Comparison of ENCODE assay signal across 1 cellular context in the genomic region with DNA sequence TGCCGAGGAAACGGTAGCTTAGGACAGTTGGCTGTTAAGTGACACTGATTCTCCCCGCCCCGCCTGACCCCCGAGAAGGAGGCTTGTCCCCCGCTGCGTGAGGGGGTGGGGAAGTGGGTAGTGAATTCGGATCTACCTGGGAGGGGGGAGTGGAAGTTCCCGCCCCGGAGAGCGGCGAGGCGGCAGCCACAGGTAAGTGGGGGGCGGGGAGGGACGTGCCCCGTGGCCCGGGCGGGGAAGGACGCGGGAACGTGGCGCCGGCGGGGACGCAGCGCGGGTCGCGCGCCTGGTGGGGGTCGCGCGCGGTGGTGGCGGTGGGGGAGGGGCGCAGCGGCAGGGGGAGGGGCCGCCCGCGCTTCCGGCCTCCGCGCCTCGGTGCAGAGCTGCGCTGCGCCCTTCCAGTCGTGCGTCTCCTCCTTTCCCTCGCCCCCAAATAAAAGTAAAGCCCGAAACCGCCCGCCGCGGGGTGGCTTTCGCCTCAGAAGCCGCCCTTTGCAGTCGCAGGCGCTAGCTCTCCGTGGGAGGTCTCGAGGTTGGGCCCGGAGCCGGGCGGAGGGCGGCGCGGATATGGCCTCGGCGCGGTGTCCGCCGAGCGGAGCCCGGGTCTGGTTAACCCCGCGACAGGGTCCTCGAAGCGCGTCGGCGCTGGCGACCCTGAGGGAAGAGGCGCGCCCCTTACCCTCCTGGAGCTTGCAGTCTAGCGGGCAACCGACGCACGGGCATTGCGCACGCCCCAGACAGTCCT.
TF ChIP-seq lines count a peak whose summit lies in the region.

No MANE protein-coding gene starts in this region.

TF ChIP-seq in GM12878, 131 proteins besides CTCF, POLR2A, EP300 and RAD21 (continued from another document and continues in another):
- TF ChIP-seq, protein P1, sequence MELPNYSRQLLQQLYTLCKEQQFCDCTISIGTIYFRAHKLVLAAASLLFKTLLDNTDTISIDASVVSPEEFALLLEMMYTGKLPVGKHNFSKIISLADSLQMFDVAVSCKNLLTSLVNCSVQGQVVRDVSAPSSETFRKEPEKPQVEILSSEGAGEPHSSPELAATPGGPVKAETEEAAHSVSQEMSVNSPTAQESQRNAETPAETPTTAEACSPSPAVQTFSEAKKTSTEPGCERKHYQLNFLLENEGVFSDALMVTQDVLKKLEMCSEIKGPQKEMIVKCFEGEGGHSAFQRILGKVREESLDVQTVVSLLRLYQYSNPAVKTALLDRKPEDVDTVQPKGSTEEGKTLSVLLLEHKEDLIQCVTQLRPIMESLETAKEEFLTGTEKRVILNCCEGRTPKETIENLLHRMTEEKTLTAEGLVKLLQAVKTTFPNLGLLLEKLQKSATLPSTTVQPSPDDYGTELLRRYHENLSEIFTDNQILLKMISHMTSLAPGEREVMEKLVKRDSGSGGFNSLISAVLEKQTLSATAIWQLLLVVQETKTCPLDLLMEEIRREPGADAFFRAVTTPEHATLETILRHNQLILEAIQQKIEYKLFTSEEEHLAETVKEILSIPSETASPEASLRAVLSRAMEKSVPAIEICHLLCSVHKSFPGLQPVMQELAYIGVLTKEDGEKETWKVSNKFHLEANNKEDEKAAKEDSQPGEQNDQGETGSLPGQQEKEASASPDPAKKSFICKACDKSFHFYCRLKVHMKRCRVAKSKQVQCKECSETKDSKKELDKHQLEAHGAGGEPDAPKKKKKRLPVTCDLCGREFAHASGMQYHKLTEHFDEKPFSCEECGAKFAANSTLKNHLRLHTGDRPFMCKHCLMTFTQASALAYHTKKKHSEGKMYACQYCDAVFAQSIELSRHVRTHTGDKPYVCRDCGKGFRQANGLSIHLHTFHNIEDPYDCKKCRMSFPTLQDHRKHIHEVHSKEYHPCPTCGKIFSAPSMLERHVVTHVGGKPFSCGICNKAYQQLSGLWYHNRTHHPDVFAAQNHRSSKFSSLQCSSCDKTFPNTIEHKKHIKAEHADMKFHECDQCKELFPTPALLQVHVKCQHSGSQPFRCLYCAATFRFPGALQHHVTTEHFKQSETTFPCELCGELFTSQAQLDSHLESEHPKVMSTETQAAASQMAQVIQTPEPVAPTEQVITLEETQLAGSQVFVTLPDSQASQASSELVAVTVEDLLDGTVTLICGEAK (IDR thresholded peaks at IDR 0.05; ENCODE audit: borderline replicate concordance), result no peak
- TF ChIP-seq MYC (IDR thresholded peaks at IDR 0.05; ENCODE audit: insufficient read depth, insufficient read length, insufficient replicate concordance, low read length, severe bottlenecking) (no peak), MXI1 (IDR thresholded peaks at IDR 0.05; ENCODE audit: low read depth, low read length) (no peak), MYB (IDR thresholded peaks at IDR 0.05; ENCODE audit: borderline replicate concordance, low read depth, low read length) (no peak), YY1 (IDR thresholded peaks at IDR 0.05; ENCODE audit: low read depth, low read length) (0 out of 2 replicates have a peak, but pooled peaks have one; percentile 3), EGR1 (IDR thresholded peaks at IDR 0.05; ENCODE audit: borderline replicate concordance in 1 of 2, low read depth in 2 of 2, low read length in 2 of 2) (peak in 1 of 2 experiments; percentile 71; a peak in 2 of 3 replicates), GATAD2B (conservative IDR thresholded peaks at IDR 0.05; ENCODE audit: low read depth) (0 out of 2 replicates have a peak, but pooled peaks have one; percentile 57), BMI1 (IDR thresholded peaks at IDR 0.05; ENCODE audit: borderline replicate concordance) (no peak), NFXL1 (IDR thresholded peaks at IDR 0.05; ENCODE audit: borderline replicate concordance) (no peak), NBN (IDR thresholded peaks at IDR 0.05) (no peak), MTA3 (IDR thresholded peaks at IDR 0.05; ENCODE audit: borderline replicate concordance, low read length) (no peak), FOXM1 (IDR thresholded peaks at IDR 0.05; ENCODE audit: low read depth, low read length) (no peak), CHD2 (IDR thresholded peaks at IDR 0.05; ENCODE audit: borderline replicate concordance, low read depth, low read length) (peak; percentile 48; the same call in 1 of the 2 replicates), SPI1 (IDR thresholded peaks at IDR 0.05; ENCODE audit: borderline replicate concordance, insufficient read depth, low read depth, low read length) (no peak; the same call in 1 of the 2 replicates), ZNF274 (IDR thresholded peaks at IDR 0.05; ENCODE audit: insufficient read depth, insufficient read length) (no peak), CREB1 (IDR thresholded peaks at IDR 0.05; ENCODE audit: low read depth) (no peak), JUNB (IDR thresholded peaks at IDR 0.05) (no peak), KAT2A (conservative IDR thresholded peaks at IDR 0.05; ENCODE audit: control insufficient read depth, low read depth, low read length) (no peak), SUPT20H (IDR thresholded peaks at IDR 0.05; ENCODE audit: borderline replicate concordance, control insufficient read depth, low read depth, low read length) (no peak), SIN3A (IDR thresholded peaks at IDR 0.05; ENCODE audit: low read depth, low read length) (no peak), POLR2AphosphoS5 (IDR thresholded peaks at IDR 0.05; ENCODE audit: low read length) (peak; percentile 58), FOS (IDR thresholded peaks at IDR 0.05; ENCODE audit: borderline replicate concordance, extremely low read depth, insufficient read length) (no peak), ESRRA (IDR thresholded peaks at IDR 0.05; ENCODE audit: low read length) (no peak), ZNF384 (IDR thresholded peaks at IDR 0.05; ENCODE audit: borderline replicate concordance, low read depth, low read length) (no peak)
- TF ChIP-seq, protein P2, sequence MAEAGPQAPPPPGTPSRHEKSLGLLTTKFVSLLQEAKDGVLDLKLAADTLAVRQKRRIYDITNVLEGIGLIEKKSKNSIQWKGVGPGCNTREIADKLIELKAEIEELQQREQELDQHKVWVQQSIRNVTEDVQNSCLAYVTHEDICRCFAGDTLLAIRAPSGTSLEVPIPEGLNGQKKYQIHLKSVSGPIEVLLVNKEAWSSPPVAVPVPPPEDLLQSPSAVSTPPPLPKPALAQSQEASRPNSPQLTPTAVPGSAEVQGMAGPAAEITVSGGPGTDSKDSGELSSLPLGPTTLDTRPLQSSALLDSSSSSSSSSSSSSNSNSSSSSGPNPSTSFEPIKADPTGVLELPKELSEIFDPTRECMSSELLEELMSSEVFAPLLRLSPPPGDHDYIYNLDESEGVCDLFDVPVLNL (IDR thresholded peaks at IDR 0.05; ENCODE audit: low read depth, low read length), result no peak
- TF ChIP-seq, protein P3, sequence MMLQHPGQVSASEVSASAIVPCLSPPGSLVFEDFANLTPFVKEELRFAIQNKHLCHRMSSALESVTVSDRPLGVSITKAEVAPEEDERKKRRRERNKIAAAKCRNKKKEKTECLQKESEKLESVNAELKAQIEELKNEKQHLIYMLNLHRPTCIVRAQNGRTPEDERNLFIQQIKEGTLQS (IDR thresholded peaks at IDR 0.05; ENCODE audit: borderline replicate concordance, extremely low read depth, low read depth, low read length), result no peak
- TF ChIP-seq, protein P4, sequence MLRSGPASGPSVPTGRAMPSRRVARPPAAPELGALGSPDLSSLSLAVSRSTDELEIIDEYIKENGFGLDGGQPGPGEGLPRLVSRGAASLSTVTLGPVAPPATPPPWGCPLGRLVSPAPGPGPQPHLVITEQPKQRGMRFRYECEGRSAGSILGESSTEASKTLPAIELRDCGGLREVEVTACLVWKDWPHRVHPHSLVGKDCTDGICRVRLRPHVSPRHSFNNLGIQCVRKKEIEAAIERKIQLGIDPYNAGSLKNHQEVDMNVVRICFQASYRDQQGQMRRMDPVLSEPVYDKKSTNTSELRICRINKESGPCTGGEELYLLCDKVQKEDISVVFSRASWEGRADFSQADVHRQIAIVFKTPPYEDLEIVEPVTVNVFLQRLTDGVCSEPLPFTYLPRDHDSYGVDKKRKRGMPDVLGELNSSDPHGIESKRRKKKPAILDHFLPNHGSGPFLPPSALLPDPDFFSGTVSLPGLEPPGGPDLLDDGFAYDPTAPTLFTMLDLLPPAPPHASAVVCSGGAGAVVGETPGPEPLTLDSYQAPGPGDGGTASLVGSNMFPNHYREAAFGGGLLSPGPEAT (IDR thresholded peaks at IDR 0.05; ENCODE audit: low read depth), result no peak
- TF ChIP-seq, protein P5, sequence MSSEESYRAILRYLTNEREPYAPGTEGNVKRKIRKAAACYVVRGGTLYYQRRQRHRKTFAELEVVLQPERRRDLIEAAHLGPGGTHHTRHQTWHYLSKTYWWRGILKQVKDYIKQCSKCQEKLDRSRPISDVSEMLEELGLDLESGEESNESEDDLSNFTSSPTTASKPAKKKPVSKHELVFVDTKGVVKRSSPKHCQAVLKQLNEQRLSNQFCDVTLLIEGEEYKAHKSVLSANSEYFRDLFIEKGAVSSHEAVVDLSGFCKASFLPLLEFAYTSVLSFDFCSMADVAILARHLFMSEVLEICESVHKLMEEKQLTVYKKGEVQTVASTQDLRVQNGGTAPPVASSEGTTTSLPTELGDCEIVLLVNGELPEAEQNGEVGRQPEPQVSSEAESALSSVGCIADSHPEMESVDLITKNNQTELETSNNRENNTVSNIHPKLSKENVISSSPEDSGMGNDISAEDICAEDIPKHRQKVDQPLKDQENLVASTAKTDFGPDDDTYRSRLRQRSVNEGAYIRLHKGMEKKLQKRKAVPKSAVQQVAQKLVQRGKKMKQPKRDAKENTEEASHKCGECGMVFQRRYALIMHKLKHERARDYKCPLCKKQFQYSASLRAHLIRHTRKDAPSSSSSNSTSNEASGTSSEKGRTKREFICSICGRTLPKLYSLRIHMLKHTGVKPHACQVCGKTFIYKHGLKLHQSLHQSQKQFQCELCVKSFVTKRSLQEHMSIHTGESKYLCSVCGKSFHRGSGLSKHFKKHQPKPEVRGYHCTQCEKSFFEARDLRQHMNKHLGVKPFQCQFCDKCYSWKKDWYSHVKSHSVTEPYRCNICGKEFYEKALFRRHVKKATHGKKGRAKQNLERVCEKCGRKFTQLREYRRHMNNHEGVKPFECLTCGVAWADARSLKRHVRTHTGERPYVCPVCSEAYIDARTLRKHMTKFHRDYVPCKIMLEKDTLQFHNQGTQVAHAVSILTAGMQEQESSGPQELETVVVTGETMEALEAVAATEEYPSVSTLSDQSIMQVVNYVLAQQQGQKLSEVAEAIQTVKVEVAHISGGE (CRISPR knock-in tag; IDR thresholded peaks at IDR 0.05), result no peak
- TF ChIP-seq, protein P6, sequence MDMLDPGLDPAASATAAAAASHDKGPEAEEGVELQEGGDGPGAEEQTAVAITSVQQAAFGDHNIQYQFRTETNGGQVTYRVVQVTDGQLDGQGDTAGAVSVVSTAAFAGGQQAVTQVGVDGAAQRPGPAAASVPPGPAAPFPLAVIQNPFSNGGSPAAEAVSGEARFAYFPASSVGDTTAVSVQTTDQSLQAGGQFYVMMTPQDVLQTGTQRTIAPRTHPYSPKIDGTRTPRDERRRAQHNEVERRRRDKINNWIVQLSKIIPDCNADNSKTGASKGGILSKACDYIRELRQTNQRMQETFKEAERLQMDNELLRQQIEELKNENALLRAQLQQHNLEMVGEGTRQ (IDR thresholded peaks at IDR 0.05; ENCODE audit: borderline replicate concordance, low read depth, low read length), result no peak
- TF ChIP-seq, protein P7, sequence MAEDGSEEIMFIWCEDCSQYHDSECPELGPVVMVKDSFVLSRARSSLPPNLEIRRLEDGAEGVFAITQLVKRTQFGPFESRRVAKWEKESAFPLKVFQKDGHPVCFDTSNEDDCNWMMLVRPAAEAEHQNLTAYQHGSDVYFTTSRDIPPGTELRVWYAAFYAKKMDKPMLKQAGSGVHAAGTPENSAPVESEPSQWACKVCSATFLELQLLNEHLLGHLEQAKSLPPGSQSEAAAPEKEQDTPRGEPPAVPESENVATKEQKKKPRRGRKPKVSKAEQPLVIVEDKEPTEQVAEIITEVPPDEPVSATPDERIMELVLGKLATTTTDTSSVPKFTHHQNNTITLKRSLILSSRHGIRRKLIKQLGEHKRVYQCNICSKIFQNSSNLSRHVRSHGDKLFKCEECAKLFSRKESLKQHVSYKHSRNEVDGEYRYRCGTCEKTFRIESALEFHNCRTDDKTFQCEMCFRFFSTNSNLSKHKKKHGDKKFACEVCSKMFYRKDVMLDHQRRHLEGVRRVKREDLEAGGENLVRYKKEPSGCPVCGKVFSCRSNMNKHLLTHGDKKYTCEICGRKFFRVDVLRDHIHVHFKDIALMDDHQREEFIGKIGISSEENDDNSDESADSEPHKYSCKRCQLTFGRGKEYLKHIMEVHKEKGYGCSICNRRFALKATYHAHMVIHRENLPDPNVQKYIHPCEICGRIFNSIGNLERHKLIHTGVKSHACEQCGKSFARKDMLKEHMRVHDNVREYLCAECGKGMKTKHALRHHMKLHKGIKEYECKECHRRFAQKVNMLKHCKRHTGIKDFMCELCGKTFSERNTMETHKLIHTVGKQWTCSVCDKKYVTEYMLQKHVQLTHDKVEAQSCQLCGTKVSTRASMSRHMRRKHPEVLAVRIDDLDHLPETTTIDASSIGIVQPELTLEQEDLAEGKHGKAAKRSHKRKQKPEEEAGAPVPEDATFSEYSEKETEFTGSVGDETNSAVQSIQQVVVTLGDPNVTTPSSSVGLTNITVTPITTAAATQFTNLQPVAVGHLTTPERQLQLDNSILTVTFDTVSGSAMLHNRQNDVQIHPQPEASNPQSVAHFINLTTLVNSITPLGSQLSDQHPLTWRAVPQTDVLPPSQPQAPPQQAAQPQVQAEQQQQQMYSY (CRISPR knock-in tag; IDR thresholded peaks at IDR 0.05), result no peak
- TF ChIP-seq, protein P8, sequence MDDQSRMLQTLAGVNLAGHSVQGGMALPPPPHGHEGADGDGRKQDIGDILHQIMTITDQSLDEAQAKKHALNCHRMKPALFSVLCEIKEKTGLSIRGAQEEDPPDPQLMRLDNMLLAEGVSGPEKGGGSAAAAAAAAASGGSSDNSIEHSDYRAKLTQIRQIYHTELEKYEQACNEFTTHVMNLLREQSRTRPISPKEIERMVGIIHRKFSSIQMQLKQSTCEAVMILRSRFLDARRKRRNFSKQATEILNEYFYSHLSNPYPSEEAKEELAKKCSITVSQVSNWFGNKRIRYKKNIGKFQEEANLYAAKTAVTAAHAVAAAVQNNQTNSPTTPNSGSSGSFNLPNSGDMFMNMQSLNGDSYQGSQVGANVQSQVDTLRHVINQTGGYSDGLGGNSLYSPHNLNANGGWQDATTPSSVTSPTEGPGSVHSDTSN (IDR thresholded peaks at IDR 0.05; ENCODE audit: insufficient replicate concordance, low read depth, low read length), result no peak
- TF ChIP-seq, protein P9, sequence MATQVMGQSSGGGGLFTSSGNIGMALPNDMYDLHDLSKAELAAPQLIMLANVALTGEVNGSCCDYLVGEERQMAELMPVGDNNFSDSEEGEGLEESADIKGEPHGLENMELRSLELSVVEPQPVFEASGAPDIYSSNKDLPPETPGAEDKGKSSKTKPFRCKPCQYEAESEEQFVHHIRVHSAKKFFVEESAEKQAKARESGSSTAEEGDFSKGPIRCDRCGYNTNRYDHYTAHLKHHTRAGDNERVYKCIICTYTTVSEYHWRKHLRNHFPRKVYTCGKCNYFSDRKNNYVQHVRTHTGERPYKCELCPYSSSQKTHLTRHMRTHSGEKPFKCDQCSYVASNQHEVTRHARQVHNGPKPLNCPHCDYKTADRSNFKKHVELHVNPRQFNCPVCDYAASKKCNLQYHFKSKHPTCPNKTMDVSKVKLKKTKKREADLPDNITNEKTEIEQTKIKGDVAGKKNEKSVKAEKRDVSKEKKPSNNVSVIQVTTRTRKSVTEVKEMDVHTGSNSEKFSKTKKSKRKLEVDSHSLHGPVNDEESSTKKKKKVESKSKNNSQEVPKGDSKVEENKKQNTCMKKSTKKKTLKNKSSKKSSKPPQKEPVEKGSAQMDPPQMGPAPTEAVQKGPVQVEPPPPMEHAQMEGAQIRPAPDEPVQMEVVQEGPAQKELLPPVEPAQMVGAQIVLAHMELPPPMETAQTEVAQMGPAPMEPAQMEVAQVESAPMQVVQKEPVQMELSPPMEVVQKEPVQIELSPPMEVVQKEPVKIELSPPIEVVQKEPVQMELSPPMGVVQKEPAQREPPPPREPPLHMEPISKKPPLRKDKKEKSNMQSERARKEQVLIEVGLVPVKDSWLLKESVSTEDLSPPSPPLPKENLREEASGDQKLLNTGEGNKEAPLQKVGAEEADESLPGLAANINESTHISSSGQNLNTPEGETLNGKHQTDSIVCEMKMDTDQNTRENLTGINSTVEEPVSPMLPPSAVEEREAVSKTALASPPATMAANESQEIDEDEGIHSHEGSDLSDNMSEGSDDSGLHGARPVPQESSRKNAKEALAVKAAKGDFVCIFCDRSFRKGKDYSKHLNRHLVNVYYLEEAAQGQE (IDR thresholded peaks at IDR 0.05; ENCODE audit: low read depth, low read length), result no peak
